15 cellular contexts compared by ENCODE assay signal in genomic region chr17:40015005-40015997, GRCh38. TPM values are rescaled to one million over a fixed set of nuclear protein-coding genes. Genes with fewer than 3 reads are reported as not detected.
DNase-seq lines count a peak whose midpoint lies in the region; ATAC-seq and TF ChIP-seq lines count a peak whose summit lies in the region.
"Had no signal": no experiment of that assay in that cellular context is flagged by ENCODE, and none has a peak within 500 bp of the region (broad histone marks: within the 10 kb centered on the region; RNA-seq: fewer than 3 reads in every experiment).

Gene CSF3, plus strand, starts transcription at chr17:40015440. Its CDS starts 35 bp downstream, at chr17:40015475.

- H3K27me3 Mint-ChIP-seq in neural progenitor cell (ENCODE audit: insufficient read depth, low read depth) = peaks cover 2% of the 10 kb centered on the region
- H3K27me3 Mint-ChIP-seq: activated naive CD4-positive, alpha-beta T cell treated with anti-CD3 and anti-CD28 coated beads, Interleukin-2, amount 50 U/mL, for 24 hours had no signal

- H4K91ac ChIP-seq in trophoblast cell (ENCODE audit: low read depth, low read length) = no peak within 1 kb of the TSS

- H3K79me1 ChIP-seq in trophoblast cell (ENCODE audit: low read length) = no peaks in the 10 kb centered on the region

- H3K36me3 ChIP-seq in esophagus (ENCODE audit: control insufficient read depth in 2 of 2, insufficient read depth in 2 of 2, low read length in 1 of 2) = peaks cover 3 to 17% of the 10 kb centered on the region in 2 donors
- no peaks in the 10 kb centered on the region for H3K36me3 ChIP-seq in neural progenitor cell
- H3K36me3 ChIP-seq in trophoblast cell (ENCODE audit: control insufficient read depth in 1 of 2, insufficient read depth in 2 of 2, low read length in 2 of 2) = peaks cover 16 to 18% of the 10 kb centered on the region in 2 experiments

- no peak within 1 kb of the TSS for H2BK5ac ChIP-seq in trophoblast cell (ENCODE audit: low read depth, low read length, poor library complexity)

- H3K79me2 ChIP-seq in neural progenitor cell (ENCODE audit: low read depth) = no peaks in the 10 kb centered on the region
- H3K79me2 ChIP-seq in trophoblast cell (ENCODE audit: control insufficient read depth, insufficient read depth, low read length, poor library complexity) = no peaks in the 10 kb centered on the region

- peaks cover 4% of the 10 kb centered on the region for H3K36me3 Mint-ChIP-seq in neural progenitor cell

- H3K14ac ChIP-seq in trophoblast cell (ENCODE audit: low read length) = no peak within 1 kb of the TSS

- no peak within 1 kb of the TSS for H4K12ac ChIP-seq in trophoblast cell (ENCODE audit: low read depth, low read length)

- H2AFZ ChIP-seq in neural progenitor cell (replicated peaks) = peak within 1 kb of the TSS; percentile 13
- H2AFZ ChIP-seq in trophoblast cell (ENCODE audit: insufficient read depth, low read length, poor library complexity) = no peak within 1 kb of the TSS

- H3K4me1 ChIP-seq in esophagus (ENCODE audit: control insufficient read depth in 2 of 2, insufficient read depth in 2 of 2, low read length in 1 of 2) (peaks cover 0 to 7% of the 10 kb centered on the region in 2 donors), neural progenitor cell (peaks cover 31% of the 10 kb centered on the region), trophoblast cell (ENCODE audit: control insufficient read depth in 1 of 2, insufficient read depth in 2 of 2, low read length in 2 of 2) (no peaks in the 10 kb centered on the region)

- H3K27ac Mint-ChIP-seq in neural progenitor cell = peak within 1 kb of the TSS; percentile 46
- H3K27ac Mint-ChIP-seq: activated naive CD4-positive, alpha-beta T cell treated with anti-CD3 and anti-CD28 coated beads, Interleukin-2, amount 50 U/mL, for 24 hours had no signal

- no peaks in the 10 kb centered on the region for H3K9me3 ChIP-seq in esophagus (ENCODE audit: control insufficient read depth in 2 of 2, insufficient read depth in 1 of 2, low read depth in 1 of 2, low read length in 1 of 2)
- H3K9me3 ChIP-seq in neural progenitor cell (ENCODE audit: low read depth) = no peaks in the 10 kb centered on the region
- H3K9me3 ChIP-seq in trophoblast cell (ENCODE audit: insufficient read depth, low read depth, low read length) = no peaks in the 10 kb centered on the region

- no peak within 1 kb of the TSS for H3K18ac ChIP-seq in trophoblast cell (ENCODE audit: low read length)

- H2BK12ac ChIP-seq in trophoblast cell (ENCODE audit: low read length) = no peak within 1 kb of the TSS

- no peak within 1 kb of the TSS for H4K8ac ChIP-seq in trophoblast cell (ENCODE audit: low read depth, low read length)

- H3K4me1 Mint-ChIP-seq in neural progenitor cell = peaks cover 38% of the 10 kb centered on the region

- 48 to 51% methylated on average over 20 of the region's 20 CpGs for WGBS in esophagus, 2 donors
- WGBS in trophoblast cell (ENCODE audit: extremely low coverage, insufficient coverage, insufficient read length) = no CpG with 5 or more reads among the region's 20 CpGs

- no peaks in the 10 kb centered on the region for H3K27me3 ChIP-seq in esophagus (ENCODE audit: control insufficient read depth in 1 of 2, insufficient read depth in 2 of 2, low read length in 2 of 2)
- H3K27me3 ChIP-seq in neural progenitor cell = no peaks in the 10 kb centered on the region
- H3K27me3 ChIP-seq in trophoblast cell (ENCODE audit: insufficient read depth, low read length) = no peaks in the 10 kb centered on the region

- H3K4ac ChIP-seq in trophoblast cell (ENCODE audit: low read depth, low read length) = no peak within 1 kb of the TSS

- peaks cover 4% of the 10 kb centered on the region for H4K20me1 ChIP-seq in neural progenitor cell (ENCODE audit: low read depth)

- no peak within 1 kb of the TSS for H3K23ac ChIP-seq in trophoblast cell (ENCODE audit: low read length)

- H2AK5ac ChIP-seq in trophoblast cell (ENCODE audit: low read length) = no peak within 1 kb of the TSS

- TF ChIP-seq CTCF in neural progenitor cell (IDR thresholded peaks at IDR 0.05) = no peak

- H3K4me2 ChIP-seq in neural progenitor cell = peak within 1 kb of the TSS; percentile 55
- H3K4me2 ChIP-seq in trophoblast cell (ENCODE audit: low read length) = no peak within 1 kb of the TSS

- H3K9ac ChIP-seq in neural progenitor cell (no peak within 1 kb of the TSS), trophoblast cell (ENCODE audit: low read length) (no peak within 1 kb of the TSS)

- ATAC-seq in GM19455 (IDR thresholded peaks at IDR 0.05; ENCODE audit: unreplicated experiment) = no peak
- ATAC-seq: stimulated activated naive CD8-positive, alpha-beta T cell treated with anti-CD3 and anti-CD28 coated beads, Interleukin-15, Interleukin-2, amounts not matched to agents 100 U/mL and 50 U/mL, for 24 hours had no signal

- no peak within 1 kb of the TSS for H3K4me3 ChIP-seq in esophagus (ENCODE audit: low read depth in 1 of 2, low read length in 2 of 2)
- H3K4me3 ChIP-seq in neural progenitor cell = no peak within 1 kb of the TSS
- H3K4me3 ChIP-seq in trophoblast cell (ENCODE audit: low read depth, low read length) = no peak within 1 kb of the TSS

- no peak within 1 kb of the TSS for H3K4me3 Mint-ChIP-seq in neural progenitor cell
- H3K4me3 Mint-ChIP-seq: activated naive CD4-positive, alpha-beta T cell treated with anti-CD3 and anti-CD28 coated beads, Interleukin-2, amount 50 U/mL, for 24 hours had no signal

- H3K27ac ChIP-seq in esophagus (ENCODE audit: low read depth in 2 of 2, low read length in 1 of 2) (peak within 1 kb of the TSS; percentile 11 to 16), neural progenitor cell (no peak within 1 kb of the TSS), trophoblast cell (ENCODE audit: low read depth, low read length) (no peak within 1 kb of the TSS)

- DNase-seq in DMS53 treated with DMSO at 0.1 percent for 48 hours (lab: John Stamatoyannopoulos, UW; ENCODE audit: unreplicated experiment) (peak; percentile 21), NCI-H774 (lab: John Stamatoyannopoulos, UW) (peak; percentile 42), neural progenitor cell (ENCODE audit: low spot score) (peak; percentile 53), medulla oblongata (ENCODE audit: extremely low spot score) (no peak), trophoblast cell (no peak), NCI-H1048 (lab: John Stamatoyannopoulos, UW) (no peak)
- DNase-seq: activated CD4-positive, alpha-beta T cell treated with anti-CD3 and anti-CD28 coated beads for 48 hours; GOT3; stimulated activated CD4-positive, alpha-beta T cell treated with anti-CD3 and anti-CD28 coated beads, Interleukin-12 subunit alpha, Interleukin-12 subunit beta, amount 100 ng/mL, for 4 hours; stimulated activated naive CD8-positive, alpha-beta T cell treated with anti-CD3 and anti-CD28 coated beads, Interleukin-15, Interleukin-2, amounts not matched to agents 100 U/mL and 50 U/mL, for 24 hours had no signal

- H2BK120ac ChIP-seq in trophoblast cell (ENCODE audit: insufficient read depth, low read length, poor library complexity) = no peak within 1 kb of the TSS

- H3K9me3 Mint-ChIP-seq in neural progenitor cell = no peaks in the 10 kb centered on the region
- H3K9me3 Mint-ChIP-seq: activated naive CD4-positive, alpha-beta T cell treated with anti-CD3 and anti-CD28 coated beads, Interleukin-2, amount 50 U/mL, for 24 hours had no signal

- peaks cover 21% of the 10 kb centered on the region for H3F3A ChIP-seq in neural progenitor cell (ENCODE audit: low read depth)

RNA-seq across cellular contexts. Expression of gene CSF3, which starts in this region (rescaled TPM):
- under 1 TPM; 0.26 to 0.29 TPM for polyA plus RNA-seq in esophagus
- total RNA-seq in neural progenitor cell (ENCODE audit: low replicate concordance) = not detected in 2 replicates
- not detected in 2 replicates for polyA plus RNA-seq in trophoblast cell (2013)
- total RNA-seq: liver, RPMI7951 had no signal
- polyA plus RNA-seq: liver had no signal

Comparison
In these comparisons a context has a peak if more than half of its experiments do, and no peak if none do; other contexts are left out.
1. Peak in DNase-seq and H3K4me2 ChIP-seq in neural progenitor cell; RNA of the gene not detected or under 1 TPM.
2. DNase-seq: peak in DMS53 treated with DMSO at 0.1 percent for 48 hours (single experiment) and NCI-H774 (single experiment); none in medulla oblongata (single experiment), trophoblast cell (0 of 2) and NCI-H1048 (single experiment).
3. H3K27ac ChIP-seq: peak in esophagus (2 of 2); none in neural progenitor cell (single experiment) and trophoblast cell (single experiment).